Comparison of ENCODE assay signal across 9 cellular contexts in the genomic region with DNA sequence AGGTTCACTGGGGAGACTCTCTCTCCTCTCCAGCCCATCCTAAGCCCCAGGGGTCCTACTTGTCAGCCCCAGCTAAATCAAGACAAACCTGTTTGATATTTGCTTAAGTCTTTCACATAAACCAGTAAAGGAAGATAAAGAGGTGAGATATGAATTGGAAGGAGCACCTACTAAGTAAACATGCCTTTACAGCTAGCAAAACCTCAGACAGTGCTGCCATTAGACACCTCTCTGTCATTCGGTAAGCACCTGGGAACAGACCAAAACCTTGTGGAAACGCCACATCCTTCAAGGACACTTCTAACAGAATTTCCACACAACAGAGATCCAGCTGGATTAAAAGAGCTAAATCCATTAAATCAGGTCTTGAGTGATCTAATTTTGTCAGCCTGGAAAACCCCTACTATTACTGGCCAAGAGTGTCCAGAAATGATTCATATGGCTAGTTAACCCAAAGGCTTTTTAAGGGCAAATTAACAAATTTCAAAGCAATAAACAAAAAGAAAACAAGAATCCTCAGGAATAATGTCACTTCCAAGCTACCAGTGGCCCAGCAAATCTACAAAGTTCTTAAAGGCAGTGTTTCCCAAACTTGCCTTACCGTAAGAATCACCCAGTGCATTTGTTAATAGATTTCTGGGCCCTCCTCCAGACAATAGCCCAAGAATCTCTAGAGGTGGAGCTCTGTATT. TPM values are rescaled to one million over a fixed set of nuclear protein-coding genes. Genes with fewer than 3 reads are reported as not detected.
DNase-seq lines count a peak whose midpoint lies in the region; ATAC-seq and TF ChIP-seq lines count a peak whose summit lies in the region.
"Had no signal": no experiment of that assay in that cellular context is flagged by ENCODE, and none has a peak within 500 bp of the region (broad histone marks: within the 10 kb centered on the region; RNA-seq: fewer than 3 reads in every experiment).

No MANE protein-coding gene starts in this region.

- no peak for ATAC-seq in GM19023 (IDR thresholded peaks at IDR 0.05; ENCODE audit: unreplicated experiment)

- no peak for TF ChIP-seq CTCF in C4-2B (conservative IDR thresholded peaks at IDR 0.05)
- no peak for TF ChIP-seq CTCF in neural progenitor cell (IDR thresholded peaks at IDR 0.05)

- no peak overlapping the region for H3K4me2 ChIP-seq in neural progenitor cell

- H3K9me3 ChIP-seq in duodenal mucosa (ENCODE audit: control insufficient read depth in 1 of 2, low read length in 2 of 2) (peaks cover 2 to 4% of the 10 kb centered on the region in 2 donors), neural progenitor cell (ENCODE audit: low read depth) (peaks cover 3% of the 10 kb centered on the region)

- peaks cover 29 to 38% of the 10 kb centered on the region in 2 donors for H3K4me1 ChIP-seq in duodenal mucosa (ENCODE audit: control insufficient read depth in 1 of 2, insufficient read depth in 2 of 2, low read length in 2 of 2)
- peaks cover 13% of the 10 kb centered on the region for H3K4me1 ChIP-seq in neural progenitor cell

- H3K36me3 ChIP-seq in duodenal mucosa (ENCODE audit: control insufficient read depth in 1 of 2, insufficient read depth in 2 of 2, low read length in 2 of 2), result no peaks in the 10 kb centered on the region
- H3K36me3 ChIP-seq in neural progenitor cell, result no peaks in the 10 kb centered on the region

- H3K27ac ChIP-seq in C4-2B (peak overlapping the region; percentile 92), duodenal mucosa (ENCODE audit: low read depth, low read length) (no peak overlapping the region), neural progenitor cell (no peak overlapping the region)

- H3K4me3 ChIP-seq in duodenal mucosa (ENCODE audit: low read depth in 1 of 2, low read length in 2 of 2) (peak overlapping the region; percentile 2 to 20), neural progenitor cell (no peak overlapping the region)

- H3K27me3 Mint-ChIP-seq in neural progenitor cell (ENCODE audit: insufficient read depth, low read depth), result no peaks in the 10 kb centered on the region

- H3K79me2 ChIP-seq in neural progenitor cell (ENCODE audit: low read depth), result peaks cover 63% of the 10 kb centered on the region

- H3K27me3 ChIP-seq in duodenal mucosa (ENCODE audit: control insufficient read depth in 1 of 2, insufficient read depth in 2 of 2, low read length in 2 of 2) (no peaks in the 10 kb centered on the region), neural progenitor cell (no peaks in the 10 kb centered on the region)

- H3F3A ChIP-seq in neural progenitor cell (ENCODE audit: low read depth), result peaks cover 19% of the 10 kb centered on the region

- no peak overlapping the region for H3K27ac Mint-ChIP-seq in neural progenitor cell

- DNase-seq in NCI-H2029 (lab: John Stamatoyannopoulos, UW), result peak; percentile 75
- no peak for DNase-seq in neural progenitor cell (ENCODE audit: low spot score)
- no peak for DNase-seq in UCSD-AML1 (lab: John Stamatoyannopoulos, UW; ENCODE audit: unreplicated experiment)
- DNase-seq in NCI-H2171 (lab: John Stamatoyannopoulos, UW), result no peak
- no peak for DNase-seq in hippocampal formation (lab: John Stamatoyannopoulos, UW)

- peaks cover 1% of the 10 kb centered on the region for H4K20me1 ChIP-seq in neural progenitor cell (ENCODE audit: low read depth)

- H3K9ac ChIP-seq in duodenal mucosa (ENCODE audit: low read depth in 1 of 2, low read length in 2 of 2) (no peak overlapping the region), neural progenitor cell (no peak overlapping the region)

- peaks cover 24% of the 10 kb centered on the region for H3K9me3 Mint-ChIP-seq in neural progenitor cell

- no peak overlapping the region for H2AFZ ChIP-seq in neural progenitor cell (replicated peaks)

- H3K4me3 Mint-ChIP-seq in neural progenitor cell, result peak overlapping the region; percentile 41

- H3K36me3 Mint-ChIP-seq in neural progenitor cell, result peaks cover 28% of the 10 kb centered on the region

- H3K4me1 Mint-ChIP-seq in neural progenitor cell, result peaks cover 29% of the 10 kb centered on the region

RNA-seq across cellular contexts. Expression of a gene that starts 2.4 kb away (rescaled TPM):
- 9.9 and 19.9 TPM in 2 replicates for total RNA-seq in neural progenitor cell (ENCODE audit: low replicate concordance)

RNA-seq across cellular contexts. Expression of a gene that starts 44.5 kb away (rescaled TPM):
- 0.28 TPM in 1 of 2 replicates, not detected in the other for total RNA-seq in neural progenitor cell (ENCODE audit: low replicate concordance)

RNA-seq across cellular contexts. Expression of a gene that starts 56.5 kb away (rescaled TPM):
- total RNA-seq in neural progenitor cell (ENCODE audit: low replicate concordance), result not detected in 2 replicates
- total RNA-seq: temporal lobe had no signal
